ENCODE assay signal across 24 cellular contexts in genomic region chr17:66733759-66734158, GRCh38.
"Had no signal": no experiment of that assay in that cellular context is flagged by ENCODE, and none has a peak within 500 bp of the region (broad histone marks: within the 10 kb centered on the region; RNA-seq: fewer than 3 reads in every experiment).

No MANE protein-coding gene starts in this region.

- H3K36me3 ChIP-seq: colonic mucosa, gastrocnemius medialis, upper lobe of right lung had no signal

- DNase-seq: activated CD4-positive, alpha-beta memory T cell treated with anti-CD3 and anti-CD28 coated beads, Interleukin-2, amount 10 ng/mL, durations not matched to agents 7 days and 5 days; activated CD4-positive, alpha-beta T cell treated with anti-CD3 and anti-CD28 coated beads, Interleukin-2, amount 10 ng/mL, durations not matched to agents 7 days and 5 days; activated CD8-positive, alpha-beta memory T cell treated with anti-CD3 and anti-CD28 coated beads, Interleukin-2, amount 50 U/mL, for 48 hours; activated effector memory CD4-positive, alpha-beta T cell treated with anti-CD3 and anti-CD28 coated beads, Interleukin-2, amount 50 U/mL, for 16 hours; anterior cingulate cortex; colonic mucosa; dorsolateral prefrontal cortex; effector memory CD4-positive, alpha-beta T cell; erythroblast; gastrocnemius medialis; glutamatergic neuron; left cardiac atrium; mammary epithelial cell; nucleus accumbens; right cardiac atrium; stimulated activated CD4-positive, alpha-beta T cell treated with anti-CD3 and anti-CD28 coated beads, Interleukin-15, amount 100 ng/mL, for 24 hours; stimulated activated CD4-positive, alpha-beta T cell treated with anti-CD3 and anti-CD28 coated beads, Interleukin-2, amount 100 ng/mL, for 24 hours; stimulated activated naive CD4-positive, alpha-beta T cell; tibial artery; upper lobe of right lung had no signal

- H3K4me1 ChIP-seq: colonic mucosa, gastrocnemius medialis, parathyroid adenoma, tibial artery, upper lobe of right lung had no signal

- H3K27me3 ChIP-seq: colonic mucosa, dorsolateral prefrontal cortex, gastrocnemius medialis, suprapubic skin, tibial artery, upper lobe of right lung had no signal

- H3K79me2 ChIP-seq: parathyroid adenoma had no signal

- H3K9ac ChIP-seq: parathyroid adenoma had no signal

- H3K27me3 Mint-ChIP-seq: activated CD4-positive, alpha-beta memory T cell treated with anti-CD3 and anti-CD28 coated beads, Interleukin-2, amount 10 ng/mL, durations not matched to agents 7 days and 5 days; activated CD4-positive, alpha-beta T cell treated with anti-CD3 and anti-CD28 coated beads, Interleukin-2, amount 10 ng/mL, durations not matched to agents 7 days and 5 days; activated naive CD4-positive, alpha-beta T cell treated with anti-CD3 and anti-CD28 coated beads, Interleukin-2, amount 50 U/mL, for 24 hours had no signal

- H3K4me1 Mint-ChIP-seq: activated naive CD4-positive, alpha-beta T cell treated with anti-CD3 and anti-CD28 coated beads, Interleukin-2, amount 50 U/mL, for 24 hours had no signal

- H2AFZ ChIP-seq: parathyroid adenoma had no signal

- H3K4me3 Mint-ChIP-seq: activated CD4-positive, alpha-beta memory T cell treated with anti-CD3 and anti-CD28 coated beads, Interleukin-2, amount 10 ng/mL, durations not matched to agents 7 days and 5 days; activated CD4-positive, alpha-beta T cell treated with anti-CD3 and anti-CD28 coated beads, Interleukin-2, amount 10 ng/mL, durations not matched to agents 7 days and 5 days; activated naive CD4-positive, alpha-beta T cell treated with anti-CD3 and anti-CD28 coated beads, Interleukin-2, amount 50 U/mL, for 24 hours had no signal

- H3K9me3 ChIP-seq: colonic mucosa, gastrocnemius medialis, suprapubic skin, tibial artery, upper lobe of right lung had no signal

- H3K27ac Mint-ChIP-seq: activated CD4-positive, alpha-beta memory T cell treated with anti-CD3 and anti-CD28 coated beads, Interleukin-2, amount 10 ng/mL, durations not matched to agents 7 days and 5 days; activated CD4-positive, alpha-beta T cell treated with anti-CD3 and anti-CD28 coated beads, Interleukin-2, amount 10 ng/mL, durations not matched to agents 7 days and 5 days; activated naive CD4-positive, alpha-beta T cell treated with anti-CD3 and anti-CD28 coated beads, Interleukin-2, amount 50 U/mL, for 24 hours had no signal

- H3K27ac ChIP-seq: colonic mucosa, dorsolateral prefrontal cortex, gastrocnemius medialis, parathyroid adenoma, suprapubic skin, tibial artery, upper lobe of right lung, VCaP had no signal

- H3K9me3 Mint-ChIP-seq: activated CD4-positive, alpha-beta memory T cell treated with anti-CD3 and anti-CD28 coated beads, Interleukin-2, amount 10 ng/mL, durations not matched to agents 7 days and 5 days; activated CD4-positive, alpha-beta T cell treated with anti-CD3 and anti-CD28 coated beads, Interleukin-2, amount 10 ng/mL, durations not matched to agents 7 days and 5 days; activated naive CD4-positive, alpha-beta T cell treated with anti-CD3 and anti-CD28 coated beads, Interleukin-2, amount 50 U/mL, for 24 hours had no signal

- H3K4me3 ChIP-seq: colonic mucosa, dorsolateral prefrontal cortex, gastrocnemius medialis, suprapubic skin, tibial artery, upper lobe of right lung had no signal
